ENCODE assay signal across 24 cellular contexts in the genomic region with DNA sequence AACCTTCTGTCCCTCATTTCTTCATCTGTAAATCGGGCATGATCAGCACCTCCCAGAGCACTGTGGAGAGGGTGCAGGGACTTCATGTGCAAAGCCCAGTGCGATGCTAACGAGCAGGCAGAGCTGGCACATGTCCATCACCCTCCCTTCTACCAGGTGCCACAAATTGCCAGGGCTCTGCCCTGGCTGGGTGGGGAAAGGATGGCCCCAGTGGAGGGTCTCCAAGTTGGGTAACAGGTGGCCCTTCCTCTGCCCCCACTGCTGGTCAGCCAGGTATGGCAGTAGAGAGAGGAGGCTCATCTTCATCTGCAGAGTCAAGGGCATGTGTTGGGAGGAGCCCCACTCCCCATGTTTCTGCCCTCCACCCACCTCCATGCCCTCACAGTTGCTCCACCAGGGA.
"Had no signal": no experiment of that assay in that cellular context is flagged by ENCODE, and none has a peak within 500 bp of the region (broad histone marks: within the 10 kb centered on the region; RNA-seq: fewer than 3 reads in every experiment).

No MANE protein-coding gene starts in this region.

- H3K4me3 Mint-ChIP-seq: activated CD8-positive, alpha-beta T cell treated with anti-CD3 and anti-CD28 coated beads, Interleukin-2, amount 10 ng/mL, durations not matched to agents 7 days and 5 days; activated naive CD4-positive, alpha-beta T cell treated with anti-CD3 and anti-CD28 coated beads, Interleukin-2, amount 50 U/mL, for 24 hours; activated naive CD8-positive, alpha-beta T cell treated with anti-CD3 and anti-CD28 coated beads, Interleukin-2, amount 50 U/mL, for 24 hours; activated T-cell treated with anti-CD3 and anti-CD28 coated beads, Interleukin-2, amount 50 U/mL, for 72 hours; brain; T-helper 1 cell treated with Interleukin-12 subunit alpha and Interleukin-12 subunit beta and Interleukin-4 antibody, amounts not matched to agents 30 μg/mL and 1 μg/mL, for 36 hours had no signal

- DNase-seq: activated CD4-positive, alpha-beta T cell treated with anti-CD3 and anti-CD28 coated beads for 4 hours; activated CD4-positive, alpha-beta T cell treated with anti-CD3 and anti-CD28 coated beads, Interleukin-2, amount 50 U/mL, for 4 hours; activated CD8-positive, alpha-beta T cell treated with anti-CD3 and anti-CD28 coated beads, Interleukin-2, amount 10 ng/mL, durations not matched to agents 7 days and 5 days; activated naive CD4-positive, alpha-beta T cell; activated naive CD8-positive, alpha-beta T cell treated with anti-CD3 and anti-CD28 coated beads, Interleukin-2, amount 50 U/mL, for 24 hours; activated T-cell treated with anti-CD3 and anti-CD28 coated beads, Interleukin-2, amount 50 U/mL, for 72 hours; amniotic stem cell; Kasumi-1; NCI-H1417 treated with DMSO at 0.1 percent for 48 hours; NCI-H1694; NCI-H2029; NCI-H2107; NCI-H2171 treated with DMSO at 0.1 percent for 48 hours; NCI-H345; NCI-H510A; NCI-H526 treated with DMSO at 0.1 percent for 48 hours; NCI-H82; SHP77 treated with DMSO at 0.1 percent for 48 hours had no signal

- H3K27ac Mint-ChIP-seq: activated CD8-positive, alpha-beta T cell treated with anti-CD3 and anti-CD28 coated beads, Interleukin-2, amount 10 ng/mL, durations not matched to agents 7 days and 5 days; activated naive CD4-positive, alpha-beta T cell treated with anti-CD3 and anti-CD28 coated beads, Interleukin-2, amount 50 U/mL, for 24 hours; activated naive CD8-positive, alpha-beta T cell treated with anti-CD3 and anti-CD28 coated beads, Interleukin-2, amount 50 U/mL, for 24 hours; activated T-cell treated with anti-CD3 and anti-CD28 coated beads, Interleukin-2, amount 50 U/mL, for 72 hours; activated T-helper 2 cell treated with anti-CD3 and anti-CD28 coated beads, Interferon-gamma antibody, Interleukin-2, Interleukin-4, amounts not matched to agents 10 μg/mL and 5 μg/mL and 100 μg/mL, durations not matched to agents 14 hours and 24 hours and 36 hours; brain; T-helper 1 cell treated with Interleukin-12 subunit alpha and Interleukin-12 subunit beta and Interleukin-4 antibody, amounts not matched to agents 30 μg/mL and 1 μg/mL, for 36 hours had no signal

- H3K4me3 ChIP-seq: K562 had no signal

- H3K4me1 Mint-ChIP-seq: activated naive CD8-positive, alpha-beta T cell treated with anti-CD3 and anti-CD28 coated beads, Interleukin-2, amount 50 U/mL, for 24 hours; brain had no signal

- H3K36me3 Mint-ChIP-seq: activated naive CD4-positive, alpha-beta T cell treated with anti-CD3 and anti-CD28 coated beads, Interleukin-2, amount 50 U/mL, for 24 hours; brain had no signal

- H3K9me3 Mint-ChIP-seq: activated naive CD4-positive, alpha-beta T cell treated with anti-CD3 and anti-CD28 coated beads, Interleukin-2, amount 50 U/mL, for 24 hours; activated naive CD8-positive, alpha-beta T cell treated with anti-CD3 and anti-CD28 coated beads, Interleukin-2, amount 50 U/mL, for 24 hours; activated T-cell treated with anti-CD3 and anti-CD28 coated beads, Interleukin-2, amount 50 U/mL, for 72 hours; activated T-helper 2 cell treated with anti-CD3 and anti-CD28 coated beads, Interferon-gamma antibody, Interleukin-2, Interleukin-4, amounts not matched to agents 10 μg/mL and 5 μg/mL and 100 μg/mL, durations not matched to agents 14 hours and 24 hours and 36 hours; T-helper 1 cell treated with Interleukin-12 subunit alpha and Interleukin-12 subunit beta and Interleukin-4 antibody, amounts not matched to agents 30 μg/mL and 1 μg/mL, for 36 hours had no signal

- ATAC-seq: activated CD4-positive, CD25-positive, alpha-beta regulatory T cell treated with anti-CD3 and anti-CD28 coated beads, Interleukin-2, amount 50 U/mL, for 24 hours; activated CD8-positive, alpha-beta T cell treated with anti-CD3 and anti-CD28 coated beads, Interleukin-2, amount 10 ng/mL, durations not matched to agents 7 days and 5 days; activated naive CD8-positive, alpha-beta T cell treated with anti-CD3 and anti-CD28 coated beads, Interleukin-2, amount 50 U/mL, for 24 hours; activated T-cell treated with anti-CD3 and anti-CD28 coated beads, Interleukin-2, amount 50 U/mL, for 72 hours; K562 had no signal

- H3K27me3 Mint-ChIP-seq: activated naive CD8-positive, alpha-beta T cell treated with anti-CD3 and anti-CD28 coated beads, Interleukin-2, amount 50 U/mL, for 24 hours had no signal
